29 cellular contexts compared by ENCODE assay signal in the genomic region with DNA sequence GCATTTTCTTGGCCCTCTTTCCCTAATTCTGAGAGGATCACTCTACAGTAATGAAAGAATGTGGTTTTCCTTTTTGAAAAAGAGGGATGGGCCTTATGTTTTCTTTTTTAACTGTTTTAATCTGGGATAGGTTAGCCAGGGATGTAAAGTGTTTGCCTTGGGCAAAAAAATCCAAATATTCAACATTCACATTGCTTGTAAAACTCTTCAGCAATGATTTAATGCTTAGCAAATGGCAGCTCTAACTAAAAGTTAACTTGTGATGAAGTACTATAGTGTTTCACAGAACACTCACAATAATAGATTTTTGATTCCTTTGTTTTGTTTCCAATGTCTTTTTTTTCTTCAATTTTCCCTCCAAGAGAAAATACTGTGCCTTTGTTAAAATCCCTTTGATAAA.
"Had no signal": no experiment of that assay in that cellular context is flagged by ENCODE, and none has a peak within 500 bp of the region (broad histone marks: within the 10 kb centered on the region; RNA-seq: fewer than 3 reads in every experiment).

No MANE protein-coding gene starts in this region.

- ATAC-seq: activated CD8-positive, alpha-beta memory T cell treated with anti-CD3 and anti-CD28 coated beads, Interleukin-2, amount 10 ng/mL, durations not matched to agents 7 days and 5 days had no signal

- DNase-seq: activated CD4-positive, alpha-beta memory T cell treated with anti-CD3 and anti-CD28 coated beads, Interleukin-2, amount 10 ng/mL, durations not matched to agents 7 days and 5 days; activated CD4-positive, alpha-beta T cell treated with anti-CD3 and anti-CD28 coated beads for 1 hour; activated CD4-positive, alpha-beta T cell treated with anti-CD3 and anti-CD28 coated beads for 48 hours; activated CD4-positive, CD25-positive, alpha-beta regulatory T cell; activated CD8-positive, alpha-beta memory T cell treated with anti-CD3 and anti-CD28 coated beads for 24 hours; activated CD8-positive, alpha-beta memory T cell treated with anti-CD3 and anti-CD28 coated beads, Interleukin-2, amount 10 ng/mL, durations not matched to agents 7 days and 5 days; activated CD8-positive, alpha-beta memory T cell treated with anti-CD3 and anti-CD28 coated beads, Interleukin-2, amount 50 U/mL, for 48 hours; activated effector memory CD4-positive, alpha-beta T cell treated with anti-CD3 and anti-CD28 coated beads, Interleukin-2, amount 50 U/mL, for 16 hours; activated naive CD4-positive, alpha-beta T cell; activated naive CD4-positive, alpha-beta T cell treated with anti-CD3 and anti-CD28 coated beads, Interleukin-2, amount 50 U/mL, for 16 hours; activated naive CD8-positive, alpha-beta T cell treated with anti-CD3 and anti-CD28 coated beads for 36 hours; activated T-cell treated with anti-CD3 and anti-CD28 coated beads, Interleukin-2, amount 50 U/mL, for 48 hours; amniotic stem cell; aorta; brain microvascular endothelial cell; central memory CD4-positive, alpha-beta T cell; Karpas-422; KBM-7; NCI-H1092; NCI-H1436 treated with DMSO at 0.1 percent for 48 hours; NCI-H1694 treated with DMSO at 0.1 percent for 48 hours; NCI-H2029; NCI-H510A; NCI-H526; NCI-H748 treated with DMSO at 0.1 percent for 48 hours; PC-9; Right ventricle myocardium superior; T1000; WERI-Rb-1 had no signal

- H3K4me3 Mint-ChIP-seq: activated CD4-positive, alpha-beta memory T cell treated with anti-CD3 and anti-CD28 coated beads, Interleukin-2, amount 10 ng/mL, durations not matched to agents 7 days and 5 days; activated CD8-positive, alpha-beta memory T cell treated with anti-CD3 and anti-CD28 coated beads, Interleukin-2, amount 10 ng/mL, durations not matched to agents 7 days and 5 days; activated naive CD8-positive, alpha-beta T cell treated with anti-CD3 and anti-CD28 coated beads for 36 hours had no signal

- H3K9me3 Mint-ChIP-seq: activated CD4-positive, alpha-beta memory T cell treated with anti-CD3 and anti-CD28 coated beads, Interleukin-2, amount 10 ng/mL, durations not matched to agents 7 days and 5 days; activated naive CD8-positive, alpha-beta T cell treated with anti-CD3 and anti-CD28 coated beads for 36 hours had no signal

- H3K4me1 Mint-ChIP-seq: activated CD4-positive, alpha-beta memory T cell treated with anti-CD3 and anti-CD28 coated beads, Interleukin-2, amount 10 ng/mL, durations not matched to agents 7 days and 5 days; activated CD8-positive, alpha-beta memory T cell treated with anti-CD3 and anti-CD28 coated beads, Interleukin-2, amount 10 ng/mL, durations not matched to agents 7 days and 5 days; activated naive CD8-positive, alpha-beta T cell treated with anti-CD3 and anti-CD28 coated beads for 36 hours had no signal

- H3K27ac Mint-ChIP-seq: activated CD4-positive, alpha-beta memory T cell treated with anti-CD3 and anti-CD28 coated beads, Interleukin-2, amount 10 ng/mL, durations not matched to agents 7 days and 5 days; activated CD8-positive, alpha-beta memory T cell treated with anti-CD3 and anti-CD28 coated beads, Interleukin-2, amount 10 ng/mL, durations not matched to agents 7 days and 5 days; activated naive CD8-positive, alpha-beta T cell treated with anti-CD3 and anti-CD28 coated beads for 36 hours had no signal

- H3K27ac ChIP-seq: brain microvascular endothelial cell, PC-9, WERI-Rb-1 had no signal

- H3K27me3 Mint-ChIP-seq: activated CD4-positive, alpha-beta memory T cell treated with anti-CD3 and anti-CD28 coated beads, Interleukin-2, amount 10 ng/mL, durations not matched to agents 7 days and 5 days; activated CD8-positive, alpha-beta memory T cell treated with anti-CD3 and anti-CD28 coated beads, Interleukin-2, amount 10 ng/mL, durations not matched to agents 7 days and 5 days; activated naive CD8-positive, alpha-beta T cell treated with anti-CD3 and anti-CD28 coated beads for 36 hours had no signal

- H3K36me3 Mint-ChIP-seq: activated CD8-positive, alpha-beta memory T cell treated with anti-CD3 and anti-CD28 coated beads, Interleukin-2, amount 10 ng/mL, durations not matched to agents 7 days and 5 days; activated naive CD8-positive, alpha-beta T cell treated with anti-CD3 and anti-CD28 coated beads for 36 hours had no signal

- H3K4me3 ChIP-seq: PC-9 had no signal

- H3K36me3 ChIP-seq: brain microvascular endothelial cell, WERI-Rb-1 had no signal

- H3K27me3 ChIP-seq: brain microvascular endothelial cell had no signal

- H2AFZ ChIP-seq: PC-9 had no signal

- H3K4me2 ChIP-seq: PC-9 had no signal
